11 cellular contexts compared by ENCODE assay signal in genomic region chr3:189547448-189547847, GRCh38.
"Had no signal": no experiment of that assay in that cellular context is flagged by ENCODE, and none has a peak within 500 bp of the region (broad histone marks: within the 10 kb centered on the region; RNA-seq: fewer than 3 reads in every experiment).

No MANE protein-coding gene starts in this region.

- H3K4me3 ChIP-seq: GM23248, GM23338, HAP-1 had no signal

- H3K9me3 ChIP-seq: HAP-1 had no signal

- ATAC-seq: GM23338, HCT116 had no signal

- DNase-seq: GM23248, GOT3, H7, H9, HCEC 1CT, HFFc6 had no signal

- H3K4me2 ChIP-seq: GM23338 had no signal

- H3K36me3 ChIP-seq: HAP-1 had no signal

- H2AFZ ChIP-seq: GM23248, GM23338 had no signal

- H3K9ac ChIP-seq: GM23248 had no signal

- H3K4me1 ChIP-seq: HAP-1 had no signal

- FAIRE-seq: H1, H54 had no signal

- H3K27ac ChIP-seq: GM23248 had no signal
